In genomic region chr1:55552636-55553035, GRCh38 we compare ENCODE assay signal across 31 cellular contexts.
DNase-seq lines count a peak whose midpoint lies in the region; ATAC-seq and TF ChIP-seq lines count a peak whose summit lies in the region.
"Had no signal": no experiment of that assay in that cellular context is flagged by ENCODE, and none has a peak within 500 bp of the region (broad histone marks: within the 10 kb centered on the region; RNA-seq: fewer than 3 reads in every experiment).

No MANE protein-coding gene starts in this region.

- H3K4me1 ChIP-seq in IMR-90 (ENCODE audit: control insufficient read depth, insufficient read depth, low read length), result no peaks in the 10 kb centered on the region; the same call in 1 of the 2 replicates
- no peaks in the 10 kb centered on the region for H3K4me1 ChIP-seq in mucosa of descending colon (ENCODE audit: low read depth)
- H3K4me1 ChIP-seq in right lobe of liver, result no peaks in the 10 kb centered on the region
- H3K4me1 ChIP-seq: A549; BE2C; BLaER1; BLaER1 treated with 17β-estradiol and CSF1 and Interleukin-3, amounts not matched to agents 10 nM and 100 nM; Caco-2 had no signal

- TF ChIP-seq RAD21 in IMR-90 (IDR thresholded peaks at IDR 0.05; ENCODE audit: low read length), result no peak

- no peak overlapping the region for H4K91ac ChIP-seq in IMR-90 (ENCODE audit: insufficient read depth, low read depth, low read length)

- no peak overlapping the region for H3K27ac ChIP-seq in IMR-90 (ENCODE audit: insufficient read depth, low read length)
- no peak overlapping the region for H3K27ac ChIP-seq in right lobe of liver
- H3K27ac ChIP-seq: 22Rv1; A549; BLaER1; BLaER1 treated with 17β-estradiol and CSF1 and Interleukin-3, amounts not matched to agents 10 nM and 100 nM; C4-2B had no signal

- H3K14ac ChIP-seq in IMR-90 (replicated peaks; ENCODE audit: low read depth, low read length), result no peak overlapping the region

- POLR2A ChIA-PET in IMR-90 (lab: Charles Lee; ENCODE audit: unreplicated experiment), result no interaction called here

- no peak overlapping the region for H3K4me3 ChIP-seq in IMR-90 (ENCODE audit: insufficient read depth, low read depth, low read length)
- no peak overlapping the region for H3K4me3 ChIP-seq in mucosa of descending colon
- H3K4me3 ChIP-seq in right lobe of liver, result no peak overlapping the region
- H3K4me3 ChIP-seq: A549; BLaER1; BLaER1 treated with 17β-estradiol and CSF1 and Interleukin-3, amounts not matched to agents 10 nM and 100 nM had no signal

- TF ChIP-seq POLR2A in IMR-90 (IDR thresholded peaks at IDR 0.05; ENCODE audit: low read depth, low read length) (no peak), right lobe of liver (IDR thresholded peaks at IDR 0.05) (no peak)

- H3K4me2 ChIP-seq in IMR-90 (ENCODE audit: low read depth, low read length), result no peak overlapping the region
- H3K4me2 ChIP-seq: A549; BLaER1; BLaER1 treated with 17β-estradiol and CSF1 and Interleukin-3, amounts not matched to agents 10 nM and 100 nM had no signal

- TF ChIP-seq CTCF in IMR-90 (conservative IDR thresholded peaks at IDR 0.05; ENCODE audit: low read depth, low read length), result no peak
- no peak for TF ChIP-seq CTCF in mucosa of descending colon (IDR thresholded peaks at IDR 0.05)
- TF ChIP-seq CTCF in right lobe of liver (IDR thresholded peaks at IDR 0.05), result no peak

- H3K56ac ChIP-seq in IMR-90 (ENCODE audit: extremely low read depth, insufficient read depth, low read length), result no peak overlapping the region

- no peak overlapping the region for H3K18ac ChIP-seq in IMR-90 (ENCODE audit: low read depth, low read length)

- in situ Hi-C loops in IMR-90 (cut with MboI; ENCODE audit: low sequenced_read_pairs) (no loop called here), G401 (cut with HindIII; ENCODE audit: low sequenced_read_pairs) (no loop called here)

- no peaks in the 10 kb centered on the region for H3K79me1 ChIP-seq in IMR-90 (ENCODE audit: low read depth in 1 of 2, low read length in 2 of 2)

- no peaks in the 10 kb centered on the region for H3K36me3 ChIP-seq in IMR-90 (ENCODE audit: control insufficient read depth, insufficient read depth, low read length)
- H3K36me3 ChIP-seq in mucosa of descending colon (ENCODE audit: low read depth), result no peaks in the 10 kb centered on the region
- no peaks in the 10 kb centered on the region for H3K36me3 ChIP-seq in right lobe of liver
- H3K36me3 ChIP-seq: BE2C; BLaER1; BLaER1 treated with 17β-estradiol and CSF1 and Interleukin-3, amounts not matched to agents 10 nM and 100 nM had no signal

- no peaks in the 10 kb centered on the region for H3K27me3 ChIP-seq in IMR-90 (ENCODE audit: control insufficient read depth, insufficient read depth, low read length)
- no peaks in the 10 kb centered on the region for H3K27me3 ChIP-seq in right lobe of liver
- H3K27me3 ChIP-seq: BE2C; BLaER1; BLaER1 treated with 17β-estradiol and CSF1 and Interleukin-3, amounts not matched to agents 10 nM and 100 nM had no signal

- dilution Hi-C loops in IMR-90 (cut with HindIII; ENCODE audit: low sequenced_read_pairs, unreplicated experiment), result no loop called here

- H2AK5ac ChIP-seq in IMR-90 (ENCODE audit: low read depth, low read length), result no peak overlapping the region

- no TSS peak for BruUV-seq in IMR-90 (replicated peaks; lab: Mats Ljungman, UMichigan)

- peak overlapping the region; percentile 34 for H2AK9ac ChIP-seq in IMR-90 (replicated peaks; ENCODE audit: low read depth, low read length, poor library complexity)

- ATAC-seq in IMR-90 (ENCODE audit: low read depth), result no peak
- peak; percentile 91 for ATAC-seq in left colon
- peak; percentile 73 for ATAC-seq in mucosa of descending colon
- ATAC-seq in right lobe of liver, result no peak
- ATAC-seq: A549; CD8-positive, alpha-beta T cell had no signal

- H2BK15ac ChIP-seq in IMR-90 (ENCODE audit: low read depth, low read length), result no peak overlapping the region

- no peak overlapping the region for H3K23ac ChIP-seq in IMR-90 (ENCODE audit: low read depth, low read length)

- DNase-seq in IMR-90 (no peak), left colon (no peak), mucosa of descending colon (no peak), G401 (ENCODE audit: low spot score) (no peak), right lobe of liver (no peak)
- DNase-seq in NK-92 treated with Interleukin-12 subunit alpha and Interleukin-12 subunit beta, amount 100 ng/mL, for 24 hours (lab: John Stamatoyannopoulos, UW), result no peak
- DNase-seq: 8988T; ACHN; AML-193; BE2C; C1 segment of cervical spinal cord; Caco-2; Calu3; CD4-positive, alpha-beta memory T cell; CD4-positive, alpha-beta T cell; CD4-positive, CD25-positive, alpha-beta regulatory T cell; CD8-positive, alpha-beta memory T cell; CD8-positive, alpha-beta T cell; COR-L47; DMS 273 treated with DMSO at 0.1 percent for 48 hours; DMS153; DMS53; DMS79; DMS79 treated with DMSO at 0.1 percent for 48 hours; DND-41; EL had no signal

- H3K4ac ChIP-seq in IMR-90 (ENCODE audit: low read depth, low read length), result 0 out of 2 replicates have a peak overlapping the region, but pooled peaks have one; percentile 11

- H2BK5ac ChIP-seq in IMR-90 (ENCODE audit: low read depth, low read length, poor library complexity, severe bottlenecking), result no peak overlapping the region

- H3K9me3 ChIP-seq in IMR-90 (ENCODE audit: control insufficient read depth, insufficient read depth, low read length) (peaks cover 3% of the 10 kb centered on the region; the same call in 1 of the 2 replicates), mucosa of descending colon (no peaks in the 10 kb centered on the region), right lobe of liver (no peaks in the 10 kb centered on the region)
- H3K9me3 ChIP-seq: A549, BE2C, Caco-2 had no signal

- CTCF ChIA-PET in IMR-90 (lab: Yijun Ruan, JAX), result no interaction called here

- WGBS in IMR-90 (ENCODE audit: extremely low coverage in 2 of 2, insufficient read length in 1 of 2), 2 experiments, result no CpG with 5 or more reads among the region's 3 CpGs
- WGBS in right lobe of liver (ENCODE audit: insufficient coverage, low coverage, low lambda C conversion rate, missing lambda C conversion rate), result 77% methylated on average over 3 of the region's 3 CpGs

- intact Hi-C loops in IMR-90 (cut with micrococcal nuclease), result no loop called here
- intact Hi-C loops in left colon (cut with DNase I, micrococcal nuclease), result no loop called here
- intact Hi-C loops in mucosa of descending colon (cut with DNase I, micrococcal nuclease), result no loop called here
- intact Hi-C loops in right lobe of liver (cut with DNase I), result no loop called here

- no peaks in the 10 kb centered on the region for H4K20me1 ChIP-seq in IMR-90 (ENCODE audit: insufficient read depth, low read length)
- H4K20me1 ChIP-seq: BLaER1; BLaER1 treated with 17β-estradiol and CSF1 and Interleukin-3, amounts not matched to agents 10 nM and 100 nM had no signal

- no peak overlapping the region for H3K9ac ChIP-seq in IMR-90 (ENCODE audit: low read depth, low read length)
- H3K9ac ChIP-seq: BLaER1; BLaER1 treated with 17β-estradiol and CSF1 and Interleukin-3, amounts not matched to agents 10 nM and 100 nM had no signal

- no peak overlapping the region for H2BK20ac ChIP-seq in IMR-90 (ENCODE audit: low read depth, low read length)

- no peak overlapping the region for H2BK120ac ChIP-seq in IMR-90 (ENCODE audit: low read depth, low read length)

- H4K5ac ChIP-seq in IMR-90 (ENCODE audit: low read depth, low read length), result no peak overlapping the region

- H2AFZ ChIP-seq in IMR-90 (replicated peaks; ENCODE audit: low read length, poor library complexity), result no peak overlapping the region

- no peaks in the 10 kb centered on the region for H3K9me1 ChIP-seq in IMR-90 (ENCODE audit: insufficient read depth, low read length)

- no peak overlapping the region for H4K8ac ChIP-seq in IMR-90 (ENCODE audit: low read depth in 2 of 2, low read length in 2 of 2)

TF ChIP-seq in IMR-90, 13 proteins besides CTCF, POLR2A, EP300 and RAD21:
- no peak for TF ChIP-seq RCOR1 (IDR thresholded peaks at IDR 0.05; ENCODE audit: insufficient replicate concordance, low read length)
- no peak for TF ChIP-seq FOS (IDR thresholded peaks at IDR 0.05; ENCODE audit: low read depth, low read length)
- no peak for TF ChIP-seq SMC3 (IDR thresholded peaks at IDR 0.05; ENCODE audit: low read depth, low read length)
- TF ChIP-seq, protein P1, sequence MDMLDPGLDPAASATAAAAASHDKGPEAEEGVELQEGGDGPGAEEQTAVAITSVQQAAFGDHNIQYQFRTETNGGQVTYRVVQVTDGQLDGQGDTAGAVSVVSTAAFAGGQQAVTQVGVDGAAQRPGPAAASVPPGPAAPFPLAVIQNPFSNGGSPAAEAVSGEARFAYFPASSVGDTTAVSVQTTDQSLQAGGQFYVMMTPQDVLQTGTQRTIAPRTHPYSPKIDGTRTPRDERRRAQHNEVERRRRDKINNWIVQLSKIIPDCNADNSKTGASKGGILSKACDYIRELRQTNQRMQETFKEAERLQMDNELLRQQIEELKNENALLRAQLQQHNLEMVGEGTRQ (IDR thresholded peaks at IDR 0.05; ENCODE audit: low read depth, low read length), result no peak

Comparison
In these comparisons a context has a peak if more than half of its experiments do, and no peak if none do; other contexts are left out.
1. ATAC-seq: peak in left colon (single experiment) and mucosa of descending colon (single experiment); none in IMR-90 (single experiment) and right lobe of liver (0 of 4).